Comparison of ENCODE assay signal across 8 cellular contexts in genomic region chr13:20566917-20567755, GRCh38. TPM values are rescaled to one million over a fixed set of nuclear protein-coding genes. Genes with fewer than 3 reads are reported as not detected.
A peak's percentile ranks its signal among the peaks of the same experiment; 100 is the strongest.
DNase-seq lines count a peak whose midpoint lies in the region; ATAC-seq and TF ChIP-seq lines count a peak whose summit lies in the region.

IFT88 (plus strand) TSS chr13:20567157; CDS start chr13:20574386, 7,229 bp downstream.

- H3K4me1 ChIP-seq in GM23338 (ENCODE audit: insufficient read depth), result peaks cover 6% of the 10 kb centered on the region; the same call in 1 of the 2 replicates

- 0 out of 2 replicates have a peak, but pooled peaks cover 3% of the 10 kb centered on the region for H3K79me2 ChIP-seq in GM23338 (replicated peaks; ENCODE audit: insufficient read depth)

- H3F3A ChIP-seq in GM23338 (replicated peaks; ENCODE audit: low read depth), result peaks cover 5% of the 10 kb centered on the region; the same call in 1 of the 2 replicates

- peak within 1 kb of the TSS; percentile 93 for H3K4me3 ChIP-seq in GM23338

- TF ChIP-seq CTCF in GM23338 (conservative IDR thresholded peaks at IDR 0.05; ENCODE audit: low read depth in 2 of 2) (no peak), natural killer cell (IDR thresholded peaks at IDR 0.05) (no peak)

- H3K36me3 Mint-ChIP-seq in GM23338 (ENCODE audit: low read depth) (peaks cover 26% of the 10 kb centered on the region), natural killer cell (no peaks in the 10 kb centered on the region)
- H3K36me3 Mint-ChIP-seq in activated T-helper 2 cell treated with anti-CD3 and anti-CD28 coated beads, Interferon-gamma antibody, Interleukin-2, Interleukin-4, amounts not matched to agents 10 μg/mL and 5 μg/mL and 100 μg/mL, durations not matched to agents 14 hours and 24 hours and 36 hours (ENCODE audit: low read depth), result peaks cover 8% of the 10 kb centered on the region
- H3K36me3 Mint-ChIP-seq in stimulated activated naive B cell treated with anti-CD40 and anti-IgM and Interleukin-4, amounts not matched to agents 10 μg/mL and 1 μg/mL and 100 μg/mL, for 72 hours, result peaks cover 8 to 9% of the 10 kb centered on the region in 2 donors

- H3K27ac Mint-ChIP-seq in GM23338 (peak within 1 kb of the TSS; percentile 90), natural killer cell (peak within 1 kb of the TSS; percentile 90 to 94)
- peak within 1 kb of the TSS; percentile 84 for H3K27ac Mint-ChIP-seq in activated T-helper 2 cell treated with anti-CD3 and anti-CD28 coated beads, Interferon-gamma antibody, Interleukin-2, Interleukin-4, amounts not matched to agents 10 μg/mL and 5 μg/mL and 100 μg/mL, durations not matched to agents 14 hours and 24 hours and 36 hours
- peak within 1 kb of the TSS; percentile 94 for H3K27ac Mint-ChIP-seq in stimulated activated naive B cell treated with anti-CD40 and anti-IgM and Interleukin-4, amounts not matched to agents 10 μg/mL and 1 μg/mL and 100 μg/mL, for 72 hours

- H3K36me3 ChIP-seq in GM23338 (ENCODE audit: insufficient read depth), result no peaks in the 10 kb centered on the region; the same call in 1 of the 2 replicates

- peak within 1 kb of the TSS; percentile 97 for H2AFZ ChIP-seq in GM23338

- H3K4me2 ChIP-seq in GM23338, result peak within 1 kb of the TSS; percentile 89

- no peaks in the 10 kb centered on the region for H3K27me3 ChIP-seq in GM23338 (ENCODE audit: insufficient read depth)

- peak; percentile 93 for DNase-seq in EH (ENCODE audit: low read depth)
- DNase-seq in GM23338 (ENCODE audit: low spot score), result peak; percentile 95
- DNase-seq in Kasumi-1 (lab: John Stamatoyannopoulos, UW), result peak; percentile 57 to 71
- peak; percentile 86 for DNase-seq in RPMI8226
- peak; percentile 82 for DNase-seq in activated T-helper 2 cell treated with anti-CD3 and anti-CD28 coated beads, Interferon-gamma antibody, Interleukin-2, Interleukin-4, amounts not matched to agents 10 μg/mL and 5 μg/mL and 100 μg/mL, durations not matched to agents 14 hours and 24 hours and 36 hours (ENCODE audit: low spot score)
- peak; percentile 73 for DNase-seq in fibroblast of peridontal ligament (ENCODE audit: extremely low read depth)
- DNase-seq in natural killer cell, result peak; percentile 75
- peak; percentile 83 for DNase-seq in stimulated activated naive B cell treated with anti-CD40 and anti-IgM and Interleukin-4, amounts not matched to agents 10 μg/mL and 1 μg/mL and 100 μg/mL, for 72 hours

- H3K9me2 ChIP-seq in GM23338 (ENCODE audit: insufficient read depth), result no peaks in the 10 kb centered on the region; the same call in 1 of the 2 replicates

- peak within 1 kb of the TSS; percentile 83 for H3K4me3 Mint-ChIP-seq in GM23338
- H3K4me3 Mint-ChIP-seq in activated T-helper 2 cell treated with anti-CD3 and anti-CD28 coated beads, Interferon-gamma antibody, Interleukin-2, Interleukin-4, amounts not matched to agents 10 μg/mL and 5 μg/mL and 100 μg/mL, durations not matched to agents 14 hours and 24 hours and 36 hours (ENCODE audit: low read depth), result peak within 1 kb of the TSS; percentile 87
- H3K4me3 Mint-ChIP-seq in natural killer cell, result peak within 1 kb of the TSS; percentile 93
- H3K4me3 Mint-ChIP-seq in stimulated activated naive B cell treated with anti-CD40 and anti-IgM and Interleukin-4, amounts not matched to agents 10 μg/mL and 1 μg/mL and 100 μg/mL, for 72 hours, result peak within 1 kb of the TSS; percentile 95 to 98

- ATAC-seq in GM23338 (peak; percentile 93), natural killer cell (peak; percentile 88 to 95 (median 89))
- peak; percentile 88 to 89 for ATAC-seq in stimulated activated naive B cell treated with anti-CD40 and anti-IgM and Interleukin-4, amounts not matched to agents 10 μg/mL and 1 μg/mL and 100 μg/mL, for 72 hours (replicated peaks)

- H3K27me3 Mint-ChIP-seq in GM23338 (ENCODE audit: insufficient read depth, low read depth, poor library complexity), result peaks cover 10% of the 10 kb centered on the region
- no peaks in the 10 kb centered on the region for H3K27me3 Mint-ChIP-seq in activated T-helper 2 cell treated with anti-CD3 and anti-CD28 coated beads, Interferon-gamma antibody, Interleukin-2, Interleukin-4, amounts not matched to agents 10 μg/mL and 5 μg/mL and 100 μg/mL, durations not matched to agents 14 hours and 24 hours and 36 hours (ENCODE audit: low read depth)
- no peaks in the 10 kb centered on the region for H3K27me3 Mint-ChIP-seq in natural killer cell (ENCODE audit: low read depth in 2 of 2)
- no peaks in the 10 kb centered on the region for H3K27me3 Mint-ChIP-seq in stimulated activated naive B cell treated with anti-CD40 and anti-IgM and Interleukin-4, amounts not matched to agents 10 μg/mL and 1 μg/mL and 100 μg/mL, for 72 hours

- H3K9me3 Mint-ChIP-seq in GM23338 (peaks cover 31% of the 10 kb centered on the region), natural killer cell (peaks cover 2 to 3% of the 10 kb centered on the region in 2 donors)
- peaks cover 16% of the 10 kb centered on the region for H3K9me3 Mint-ChIP-seq in activated T-helper 2 cell treated with anti-CD3 and anti-CD28 coated beads, Interferon-gamma antibody, Interleukin-2, Interleukin-4, amounts not matched to agents 10 μg/mL and 5 μg/mL and 100 μg/mL, durations not matched to agents 14 hours and 24 hours and 36 hours
- H3K9me3 Mint-ChIP-seq in stimulated activated naive B cell treated with anti-CD40 and anti-IgM and Interleukin-4, amounts not matched to agents 10 μg/mL and 1 μg/mL and 100 μg/mL, for 72 hours, result peaks cover 5 to 7% of the 10 kb centered on the region in 2 donors

- H3K4me1 Mint-ChIP-seq in GM23338 (peaks cover 6% of the 10 kb centered on the region), natural killer cell (peaks cover 14 to 17% of the 10 kb centered on the region in 2 donors)
- peaks cover 12% of the 10 kb centered on the region for H3K4me1 Mint-ChIP-seq in activated T-helper 2 cell treated with anti-CD3 and anti-CD28 coated beads, Interferon-gamma antibody, Interleukin-2, Interleukin-4, amounts not matched to agents 10 μg/mL and 5 μg/mL and 100 μg/mL, durations not matched to agents 14 hours and 24 hours and 36 hours (ENCODE audit: low read depth)
- peaks cover 7 to 8% of the 10 kb centered on the region in 2 donors for H3K4me1 Mint-ChIP-seq in stimulated activated naive B cell treated with anti-CD40 and anti-IgM and Interleukin-4, amounts not matched to agents 10 μg/mL and 1 μg/mL and 100 μg/mL, for 72 hours

- intact Hi-C loops in activated T-helper 2 cell treated with anti-CD3 and anti-CD28 coated beads, Interferon-gamma antibody, Interleukin-2, Interleukin-4, amounts not matched to agents 10 μg/mL and 5 μg/mL and 100 μg/mL, durations not matched to agents 14 hours and 24 hours and 36 hours (cut with micrococcal nuclease), result loop anchor here (2.0 kb wide), 1 partner anchor 42 kb away; the partner anchor contains the start of gene CRYL1
- intact Hi-C loops in natural killer cell (cut with micrococcal nuclease), result no loop called here

- H4K20me1 ChIP-seq in GM23338 (replicated peaks; ENCODE audit: insufficient read depth), result no peaks in the 10 kb centered on the region

- peak within 1 kb of the TSS; percentile 88 for H3K27ac ChIP-seq in GM23338 (ENCODE audit: low read depth)

RNA-seq across cellular contexts. Expression of gene IFT88, which starts in this region (rescaled TPM):
- total RNA-seq in GM23338 (2014; rRNA removed; shearing (Covaris generic)), result 7.7 and 8.2 TPM in 2 replicates
- polyA plus RNA-seq in GM23338 (2016; fragmentation: Nextera tagmentation; extraction: Ambion mirVana), result 5.8 and 8.7 TPM in 2 replicates
- total RNA-seq in activated T-helper 2 cell treated with anti-CD3 and anti-CD28 coated beads, Interferon-gamma antibody, Interleukin-2, Interleukin-4, amounts not matched to agents 10 μg/mL and 5 μg/mL and 100 μg/mL, durations not matched to agents 14 hours and 24 hours and 36 hours, result 2.1 and 2.6 TPM in 2 replicates
- total RNA-seq in natural killer cell, result 10 to 100 TPM in 2 of 3 donors, 1 to 10 TPM in 1; 9.2 to 13.9 (median 13.9) TPM

Comparison
In these comparisons a context has a peak if more than half of its experiments do, and no peak if none do; other contexts are left out.
1. Peak in every context shown above with its lines: DNase-seq, ATAC-seq, H3K4me3 ChIP-seq and H3K27ac ChIP-seq.